ENCODE assay signal across 2 cellular contexts in genomic region chr14:92832137-92832700, GRCh38.
TF ChIP-seq lines count a peak whose summit lies in the region.

No MANE protein-coding gene starts in this region.

TF ChIP-seq in SK-N-SH treated with all-trans-retinoic acid at 6 μM for 48 hours, 23 proteins besides CTCF, POLR2A, EP300 and RAD21 (continued from another document):
- TF ChIP-seq PATZ1 (CRISPR knock-in tag; IDR thresholded peaks at IDR 0.05; ENCODE audit: borderline replicate concordance): no peak
- TF ChIP-seq, protein P1, sequence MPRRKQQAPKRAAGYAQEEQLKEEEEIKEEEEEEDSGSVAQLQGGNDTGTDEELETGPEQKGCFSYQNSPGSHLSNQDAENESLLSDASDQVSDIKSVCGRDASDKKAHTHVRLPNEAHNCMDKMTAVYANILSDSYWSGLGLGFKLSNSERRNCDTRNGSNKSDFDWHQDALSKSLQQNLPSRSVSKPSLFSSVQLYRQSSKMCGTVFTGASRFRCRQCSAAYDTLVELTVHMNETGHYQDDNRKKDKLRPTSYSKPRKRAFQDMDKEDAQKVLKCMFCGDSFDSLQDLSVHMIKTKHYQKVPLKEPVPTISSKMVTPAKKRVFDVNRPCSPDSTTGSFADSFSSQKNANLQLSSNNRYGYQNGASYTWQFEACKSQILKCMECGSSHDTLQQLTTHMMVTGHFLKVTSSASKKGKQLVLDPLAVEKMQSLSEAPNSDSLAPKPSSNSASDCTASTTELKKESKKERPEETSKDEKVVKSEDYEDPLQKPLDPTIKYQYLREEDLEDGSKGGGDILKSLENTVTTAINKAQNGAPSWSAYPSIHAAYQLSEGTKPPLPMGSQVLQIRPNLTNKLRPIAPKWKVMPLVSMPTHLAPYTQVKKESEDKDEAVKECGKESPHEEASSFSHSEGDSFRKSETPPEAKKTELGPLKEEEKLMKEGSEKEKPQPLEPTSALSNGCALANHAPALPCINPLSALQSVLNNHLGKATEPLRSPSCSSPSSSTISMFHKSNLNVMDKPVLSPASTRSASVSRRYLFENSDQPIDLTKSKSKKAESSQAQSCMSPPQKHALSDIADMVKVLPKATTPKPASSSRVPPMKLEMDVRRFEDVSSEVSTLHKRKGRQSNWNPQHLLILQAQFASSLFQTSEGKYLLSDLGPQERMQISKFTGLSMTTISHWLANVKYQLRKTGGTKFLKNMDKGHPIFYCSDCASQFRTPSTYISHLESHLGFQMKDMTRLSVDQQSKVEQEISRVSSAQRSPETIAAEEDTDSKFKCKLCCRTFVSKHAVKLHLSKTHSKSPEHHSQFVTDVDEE (CRISPR knock-in tag; IDR thresholded peaks at IDR 0.05): no peak
- TF ChIP-seq RARB (CRISPR knock-in tag; IDR thresholded peaks at IDR 0.05): no peak
- no peak for TF ChIP-seq OSR1 (CRISPR knock-in tag; IDR thresholded peaks at IDR 0.05)
- TF ChIP-seq, protein P2, sequence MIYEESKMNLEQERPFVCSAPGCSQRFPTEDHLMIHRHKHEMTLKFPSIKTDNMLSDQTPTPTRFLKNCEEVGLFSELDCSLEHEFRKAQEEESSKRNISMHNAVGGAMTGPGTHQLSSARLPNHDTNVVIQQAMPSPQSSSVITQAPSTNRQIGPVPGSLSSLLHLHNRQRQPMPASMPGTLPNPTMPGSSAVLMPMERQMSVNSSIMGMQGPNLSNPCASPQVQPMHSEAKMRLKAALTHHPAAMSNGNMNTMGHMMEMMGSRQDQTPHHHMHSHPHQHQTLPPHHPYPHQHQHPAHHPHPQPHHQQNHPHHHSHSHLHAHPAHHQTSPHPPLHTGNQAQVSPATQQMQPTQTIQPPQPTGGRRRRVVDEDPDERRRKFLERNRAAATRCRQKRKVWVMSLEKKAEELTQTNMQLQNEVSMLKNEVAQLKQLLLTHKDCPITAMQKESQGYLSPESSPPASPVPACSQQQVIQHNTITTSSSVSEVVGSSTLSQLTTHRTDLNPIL (CRISPR knock-in tag; IDR thresholded peaks at IDR 0.05; ENCODE audit: low read depth): no peak
- TF ChIP-seq ISL1 (CRISPR knock-in tag; IDR thresholded peaks at IDR 0.05): no peak

TF ChIP-seq in SK-N-SH, 30 proteins besides CTCF, POLR2A, EP300 and RAD21 (continued from another document):
- no peak for TF ChIP-seq ELF1 (IDR thresholded peaks at IDR 0.05)
- no peak for TF ChIP-seq USF2 (IDR thresholded peaks at IDR 0.05; ENCODE audit: borderline replicate concordance, low read depth, low read length)
- TF ChIP-seq SMC3 (IDR thresholded peaks at IDR 0.05; ENCODE audit: low read depth, low read length): no peak
- TF ChIP-seq RFX5 (IDR thresholded peaks at IDR 0.05; ENCODE audit: low read length): no peak
TF ChIP-seq in SK-N-SH: peak in this region for 0.
